17 cellular contexts compared by ENCODE assay signal in genomic region chr20:47224857-47225256, GRCh38.
DNase-seq lines count a peak whose midpoint lies in the region; ATAC-seq, FAIRE-seq and TF ChIP-seq lines count a peak whose summit lies in the region.
"Had no signal": no experiment of that assay in that cellular context is flagged by ENCODE, and none has a peak within 500 bp of the region (broad histone marks: within the 10 kb centered on the region; RNA-seq: fewer than 3 reads in every experiment).

No MANE protein-coding gene starts in this region.

- ATAC-seq in activated naive CD8-positive, alpha-beta T cell treated with anti-CD3 and anti-CD28 coated beads, Interleukin-2, amount 50 U/mL, for 24 hours, result no peak
- no peak for ATAC-seq in T-helper 17 cell
- no peak for ATAC-seq in stimulated activated naive B cell treated with anti-CD40 and anti-IgM and Interleukin-4, amounts not matched to agents 10 μg/mL and 1 μg/mL and 100 μg/mL, for 72 hours (replicated peaks)

- peak overlapping the region; percentile 81 for H3K27ac Mint-ChIP-seq in activated naive CD8-positive, alpha-beta T cell
- no peak overlapping the region for H3K27ac Mint-ChIP-seq in activated naive CD8-positive, alpha-beta T cell treated with anti-CD3 and anti-CD28 coated beads, Interleukin-2, amount 50 U/mL, for 24 hours
- H3K27ac Mint-ChIP-seq in T-helper 17 cell (peak overlapping the region; percentile 41), chondrocyte (ENCODE audit: unreplicated experiment) (peak overlapping the region; percentile 13)
- H3K27ac Mint-ChIP-seq in stimulated activated naive B cell treated with anti-CD40 and anti-IgM and Interleukin-4, amounts not matched to agents 10 μg/mL and 1 μg/mL and 100 μg/mL, for 72 hours, result peak overlapping the region; percentile 63
- H3K27ac Mint-ChIP-seq: HFFc6 had no signal

- DNase-seq in activated naive CD8-positive, alpha-beta T cell treated with anti-CD3 and anti-CD28 coated beads, Interleukin-2, amount 50 U/mL, for 24 hours, result no peak
- DNase-seq in T-helper 17 cell, result no peak
- no peak for DNase-seq in chondrocyte (ENCODE audit: low spot score)
- no peak for DNase-seq in stimulated activated naive B cell treated with anti-CD40 and anti-IgM and Interleukin-4, amounts not matched to agents 10 μg/mL and 1 μg/mL and 100 μg/mL, for 72 hours
- no peak for DNase-seq in SW 1271 (lab: John Stamatoyannopoulos, UW)
- DNase-seq in D721Med (ENCODE audit: insufficient read length, low spot score), result no peak
- DNase-seq: ACHN, H7, HFFc6, KG1, NCI-H1417 treated with DMSO at 0.1 percent for 48 hours, NCI-H187 treated with DMSO at 0.1 percent for 48 hours, NCI-H226, NCI-H524, SHP77 treated with DMSO at 0.1 percent for 48 hours had no signal

- H3K27me3 Mint-ChIP-seq in activated naive CD8-positive, alpha-beta T cell, result no peaks in the 10 kb centered on the region
- no peaks in the 10 kb centered on the region for H3K27me3 Mint-ChIP-seq in activated naive CD8-positive, alpha-beta T cell treated with anti-CD3 and anti-CD28 coated beads, Interleukin-2, amount 50 U/mL, for 24 hours
- no peaks in the 10 kb centered on the region for H3K27me3 Mint-ChIP-seq in T-helper 17 cell
- H3K27me3 Mint-ChIP-seq in chondrocyte (ENCODE audit: low read depth), result no peaks in the 10 kb centered on the region
- H3K27me3 Mint-ChIP-seq in stimulated activated naive B cell treated with anti-CD40 and anti-IgM and Interleukin-4, amounts not matched to agents 10 μg/mL and 1 μg/mL and 100 μg/mL, for 72 hours, result no peaks in the 10 kb centered on the region

- no peaks in the 10 kb centered on the region for H3K9me3 Mint-ChIP-seq in activated naive CD8-positive, alpha-beta T cell (ENCODE audit: low read depth)
- no peaks in the 10 kb centered on the region for H3K9me3 Mint-ChIP-seq in activated naive CD8-positive, alpha-beta T cell treated with anti-CD3 and anti-CD28 coated beads, Interleukin-2, amount 50 U/mL, for 24 hours
- H3K9me3 Mint-ChIP-seq in chondrocyte (ENCODE audit: low read depth), result no peaks in the 10 kb centered on the region
- H3K9me3 Mint-ChIP-seq in stimulated activated naive B cell treated with anti-CD40 and anti-IgM and Interleukin-4, amounts not matched to agents 10 μg/mL and 1 μg/mL and 100 μg/mL, for 72 hours, result no peaks in the 10 kb centered on the region
- H3K9me3 Mint-ChIP-seq: HFFc6 had no signal

- H3K4me3 Mint-ChIP-seq in activated naive CD8-positive, alpha-beta T cell, result no peak overlapping the region
- H3K4me3 Mint-ChIP-seq in activated naive CD8-positive, alpha-beta T cell treated with anti-CD3 and anti-CD28 coated beads, Interleukin-2, amount 50 U/mL, for 24 hours, result no peak overlapping the region
- H3K4me3 Mint-ChIP-seq in T-helper 17 cell (no peak overlapping the region), chondrocyte (ENCODE audit: unreplicated experiment) (no peak overlapping the region)
- H3K4me3 Mint-ChIP-seq in stimulated activated naive B cell treated with anti-CD40 and anti-IgM and Interleukin-4, amounts not matched to agents 10 μg/mL and 1 μg/mL and 100 μg/mL, for 72 hours, result no peak overlapping the region
- H3K4me3 Mint-ChIP-seq: HFFc6 had no signal

- TF ChIP-seq CTCF in chondrocyte (IDR thresholded peaks at IDR 0.05) (no peak), D721Med (IDR thresholded peaks at IDR 0.05; ENCODE audit: insufficient read depth, missing control alignments) (no peak)

- FAIRE-seq in D721Med (lab: Jason Lieb, UNC), result no peak
- FAIRE-seq: G401.6 had no signal

- peaks cover 11% of the 10 kb centered on the region for H3K36me3 Mint-ChIP-seq in activated naive CD8-positive, alpha-beta T cell
- peaks cover 45% of the 10 kb centered on the region for H3K36me3 Mint-ChIP-seq in activated naive CD8-positive, alpha-beta T cell treated with anti-CD3 and anti-CD28 coated beads, Interleukin-2, amount 50 U/mL, for 24 hours (ENCODE audit: low read depth)
- H3K36me3 Mint-ChIP-seq in T-helper 17 cell (ENCODE audit: low read depth) (peaks cover 13% of the 10 kb centered on the region), chondrocyte (ENCODE audit: low read depth) (peaks cover 19% of the 10 kb centered on the region)
- H3K36me3 Mint-ChIP-seq in stimulated activated naive B cell treated with anti-CD40 and anti-IgM and Interleukin-4, amounts not matched to agents 10 μg/mL and 1 μg/mL and 100 μg/mL, for 72 hours, result peaks cover 37 to 54% of the 10 kb centered on the region in 2 donors

- H3K9me3 ChIP-seq in T-helper 17 cell (ENCODE audit: control insufficient read depth, low read length, poor library complexity, severe bottlenecking), result no peaks in the 10 kb centered on the region

- H3K4me1 Mint-ChIP-seq in activated naive CD8-positive, alpha-beta T cell (ENCODE audit: low read depth), result peaks cover 7% of the 10 kb centered on the region
- H3K4me1 Mint-ChIP-seq in activated naive CD8-positive, alpha-beta T cell treated with anti-CD3 and anti-CD28 coated beads, Interleukin-2, amount 50 U/mL, for 24 hours, result peaks cover 1% of the 10 kb centered on the region
- H3K4me1 Mint-ChIP-seq in T-helper 17 cell (peaks cover 8% of the 10 kb centered on the region), chondrocyte (ENCODE audit: low read depth) (peaks cover 8% of the 10 kb centered on the region)
- peaks cover 2 to 11% of the 10 kb centered on the region in 2 donors for H3K4me1 Mint-ChIP-seq in stimulated activated naive B cell treated with anti-CD40 and anti-IgM and Interleukin-4, amounts not matched to agents 10 μg/mL and 1 μg/mL and 100 μg/mL, for 72 hours
